Comparison of ENCODE assay signal across 22 cellular contexts in genomic region chr1:214676747-214677146, GRCh38.
"Had no signal": no experiment of that assay in that cellular context is flagged by ENCODE, and none has a peak within 500 bp of the region (broad histone marks: within the 10 kb centered on the region; RNA-seq: fewer than 3 reads in every experiment).

No MANE protein-coding gene starts in this region.

- ATAC-seq: foreskin keratinocyte; gastroesophageal sphincter; heart right ventricle; left cardiac atrium; left lung; left ventricle myocardium superior; lower lobe of right lung; mucosa of descending colon; naive thymus-derived CD8-positive, alpha-beta T cell had no signal

- H3K4me3 ChIP-seq: coronary artery, dorsolateral prefrontal cortex, esophagus muscularis mucosa, gastroesophageal sphincter, heart right ventricle, left lung, lower lobe of right lung, mucosa of descending colon had no signal

- H3K27ac ChIP-seq: coronary artery, dorsolateral prefrontal cortex, esophagus muscularis mucosa, foreskin keratinocyte, gastroesophageal sphincter, heart right ventricle, left lung, lower lobe of right lung had no signal

- DNase-seq: dermis blood vessel endothelial cell; dorsolateral prefrontal cortex; effector CD4-positive, alpha-beta T cell; effector memory CD4-positive, alpha-beta T cell; foreskin keratinocyte; heart right ventricle; hippocampal formation; left cardiac atrium; left lung; left ventricle myocardium superior; lower lobe of right lung; mesenchymal stem cell; mucosa of descending colon; naive B cell; naive thymus-derived CD8-positive, alpha-beta T cell had no signal

- H3K9me3 ChIP-seq: esophagus muscularis mucosa, gastroesophageal sphincter, lower lobe of right lung, mucosa of descending colon had no signal

- FAIRE-seq: endothelial cell of umbilical vein, frontal cortex, islet of Langerhans, keratinocyte had no signal

- H3K27me3 ChIP-seq: esophagus muscularis mucosa, foreskin keratinocyte, gastroesophageal sphincter, left lung had no signal

- H3K4me1 ChIP-seq: esophagus muscularis mucosa, foreskin keratinocyte, gastroesophageal sphincter, heart right ventricle, left lung, lower lobe of right lung had no signal

- H3K36me3 ChIP-seq: esophagus muscularis mucosa, gastroesophageal sphincter, heart right ventricle, left lung, lower lobe of right lung had no signal
